Comparison of ENCODE assay signal across 14 cellular contexts in the genomic region with DNA sequence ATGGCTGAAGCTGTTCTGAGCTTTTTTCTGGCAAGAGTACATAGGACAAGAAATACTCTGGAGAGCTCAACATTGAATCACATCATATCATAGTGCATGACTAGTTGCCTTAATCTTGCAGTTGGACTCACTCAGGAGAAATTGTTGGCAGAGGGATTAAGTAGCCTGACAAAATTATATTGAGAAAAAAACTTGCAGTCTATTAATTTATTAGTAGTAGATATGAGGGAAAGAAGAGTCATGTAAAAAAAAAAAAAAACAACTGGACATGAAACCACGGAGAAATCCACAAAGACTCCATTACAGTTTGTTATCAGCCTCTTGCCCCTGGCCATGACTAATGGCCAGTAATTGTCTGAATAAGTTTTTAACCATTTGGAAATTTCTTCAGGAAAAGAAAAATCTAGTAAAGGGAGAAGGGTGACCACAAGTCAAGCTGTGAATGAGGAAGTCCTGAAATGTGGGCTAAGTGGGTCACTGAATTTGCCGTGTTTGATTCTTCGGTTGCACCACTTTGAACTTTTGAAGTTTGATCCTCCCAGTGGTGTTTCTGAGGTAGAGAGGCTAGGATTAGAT. TPM values are rescaled to one million over a fixed set of nuclear protein-coding genes. Genes with fewer than 3 reads are reported as not detected.
DNase-seq lines count a peak whose midpoint lies in the region; ATAC-seq lines count a peak whose summit lies in the region.
"Had no signal": no experiment of that assay in that cellular context is flagged by ENCODE, and none has a peak within 500 bp of the region (broad histone marks: within the 10 kb centered on the region; RNA-seq: fewer than 3 reads in every experiment).

No MANE protein-coding gene starts in this region.

- H3K4me3 ChIP-seq in BLaER1 (no peak overlapping the region), muscle layer of colon (ENCODE audit: low read depth in 1 of 2, low read length in 2 of 2) (no peak overlapping the region), Karpas-422 (ENCODE audit: low read length) (no peak overlapping the region), HAP-1 (no peak overlapping the region)
- H3K4me3 ChIP-seq: vagina had no signal

- in situ Hi-C loops in HAP-1 (cut with MboI; ENCODE audit: low sequenced_read_pairs), result no loop called here

- H3K9ac ChIP-seq in BLaER1 (no peak overlapping the region), muscle layer of colon (ENCODE audit: low read length) (no peak overlapping the region), Karpas-422 (ENCODE audit: low read length) (no peak overlapping the region)

- H3K27me3 ChIP-seq in BLaER1 (peaks cover 93% of the 10 kb centered on the region), muscle layer of colon (ENCODE audit: control insufficient read depth in 1 of 2, insufficient read depth in 2 of 2, low read length in 2 of 2) (no peaks in the 10 kb centered on the region), Karpas-422 (ENCODE audit: low read length) (no peaks in the 10 kb centered on the region), HAP-1 (ENCODE audit: low read depth) (no peaks in the 10 kb centered on the region)
- H3K27me3 ChIP-seq: vagina had no signal

- H2AFZ ChIP-seq in Karpas-422 (ENCODE audit: low read length), result no peak overlapping the region

- H3K4me2 ChIP-seq in BLaER1, result peak overlapping the region; percentile 51
- no peak overlapping the region for H3K4me2 ChIP-seq in Karpas-422 (ENCODE audit: low read depth, low read length, poor library complexity, severe bottlenecking)

- intact Hi-C loops in posterior vena cava (cut with DNase I), result no loop called here

- peaks cover 65% of the 10 kb centered on the region for H3K4me1 ChIP-seq in BLaER1
- H3K4me1 ChIP-seq in muscle layer of colon (ENCODE audit: insufficient read depth, low read length), result peaks cover 59% of the 10 kb centered on the region
- 0 out of 2 replicates have a peak, but pooled peaks cover 2% of the 10 kb centered on the region for H3K4me1 ChIP-seq in Karpas-422 (ENCODE audit: low read length)
- peaks cover 11% of the 10 kb centered on the region for H3K4me1 ChIP-seq in HAP-1

- H3K27ac ChIP-seq in BLaER1, result peak overlapping the region; percentile 30; the same call in 1 of the 2 replicates
- peak overlapping the region; percentile 67 for H3K27ac ChIP-seq in muscle layer of colon (ENCODE audit: low read depth, low read length)
- no peak overlapping the region for H3K27ac ChIP-seq in Karpas-422 (ENCODE audit: low read length)
- H3K27ac ChIP-seq: epithelial cell of prostate, vagina had no signal

- H3K36me3 ChIP-seq in BLaER1, result no peaks in the 10 kb centered on the region
- no peaks in the 10 kb centered on the region for H3K36me3 ChIP-seq in muscle layer of colon (ENCODE audit: insufficient read depth, low read length)
- no peaks in the 10 kb centered on the region for H3K36me3 ChIP-seq in Karpas-422 (ENCODE audit: insufficient read depth, low read length)
- H3K36me3 ChIP-seq in HAP-1 (replicated peaks), result no peaks in the 10 kb centered on the region
- H3K36me3 ChIP-seq: vagina had no signal

- ATAC-seq in GM18511 (IDR thresholded peaks at IDR 0.05; ENCODE audit: unreplicated experiment), result no peak

- H4K20me1 ChIP-seq in BLaER1, result peaks cover 41% of the 10 kb centered on the region; the same call in 1 of the 2 replicates
- no peaks in the 10 kb centered on the region for H4K20me1 ChIP-seq in Karpas-422 (ENCODE audit: insufficient read depth, low read depth, low read length)

- H3K9me2 ChIP-seq in Karpas-422 (replicated peaks; ENCODE audit: insufficient read depth, low read length), result no peaks in the 10 kb centered on the region

- DNase-seq in LHCN-M2 (ENCODE audit: low read depth) (peak; percentile 78), astrocyte of the hippocampus (ENCODE audit: low read depth, low spot score) (peak; percentile 45), Karpas-422 (no peak), posterior vena cava (ENCODE audit: low spot score) (no peak), HAP-1 (ENCODE audit: low spot score in 2 of 2) (no peak)
- DNase-seq: activated gamma-delta T cell treated with Interleukin-2 at 50 U/mL for 16 hours; DMS79; NCI-H2227 treated with DMSO at 0.1 percent for 48 hours; stimulated activated CD4-positive, alpha-beta T cell treated with anti-CD3 and anti-CD28 coated beads, Interleukin-2, amount 100 ng/mL, for 48 hours had no signal

- no peaks in the 10 kb centered on the region for H3K9me3 ChIP-seq in BLaER1
- H3K9me3 ChIP-seq in muscle layer of colon (ENCODE audit: low read length), result no peaks in the 10 kb centered on the region
- H3K9me3 ChIP-seq in Karpas-422 (ENCODE audit: low read length), result no peaks in the 10 kb centered on the region
- H3K9me3 ChIP-seq in HAP-1, result no peaks in the 10 kb centered on the region
- H3K9me3 ChIP-seq: vagina had no signal

- H3K79me2 ChIP-seq in Karpas-422 (ENCODE audit: low read length), result no peaks in the 10 kb centered on the region

RNA-seq across cellular contexts. Expression of gene FHL1, which starts 45.6 kb away (rescaled TPM):
- total RNA-seq in LHCN-M2 (2014; rRNA removed), result 44.8 and 48.3 TPM in 2 replicates
- 106 TPM for polyA plus RNA-seq in LHCN-M2 (2012)
- not detected in 2 replicates for total RNA-seq in Karpas-422 (2014; rRNA removed; shearing (Covaris generic); ENCODE audit: low replicate concordance)
- 1,000 to 10,000 TPM; 1,036 to 1,050 TPM for total RNA-seq in posterior vena cava

RNA-seq across cellular contexts. Expression of gene MAP7D3, which starts 58.3 kb away (rescaled TPM):
- total RNA-seq in LHCN-M2 (2014; rRNA removed) (15.3 and 15.5 TPM in 2 replicates), posterior vena cava (10 to 100 TPM; 23.1 to 30.3 TPM)
- 9.5 TPM for polyA plus RNA-seq in LHCN-M2 (2012)
- total RNA-seq in Karpas-422 (2014; rRNA removed; shearing (Covaris generic); ENCODE audit: low replicate concordance), result 25.3 and 27.2 TPM in 2 replicates

Comparison
In these comparisons a context has a peak if more than half of its experiments do, and no peak if none do; other contexts are left out.
1. DNase-seq: peak in LHCN-M2 (single experiment) and astrocyte of the hippocampus (single experiment); none in Karpas-422 (single experiment), posterior vena cava (single experiment) and HAP-1 (0 of 2).
2. RNA of gene FHL1, which starts 45.6 kb away (total RNA-seq): 1,036 to 1,050 TPM in posterior vena cava and 44.8 to 48.3 TPM in LHCN-M2; not detected in Karpas-422; every median in the first group is over 10 times any median in the second.